Comparison of ENCODE assay signal across 21 cellular contexts in the genomic region with DNA sequence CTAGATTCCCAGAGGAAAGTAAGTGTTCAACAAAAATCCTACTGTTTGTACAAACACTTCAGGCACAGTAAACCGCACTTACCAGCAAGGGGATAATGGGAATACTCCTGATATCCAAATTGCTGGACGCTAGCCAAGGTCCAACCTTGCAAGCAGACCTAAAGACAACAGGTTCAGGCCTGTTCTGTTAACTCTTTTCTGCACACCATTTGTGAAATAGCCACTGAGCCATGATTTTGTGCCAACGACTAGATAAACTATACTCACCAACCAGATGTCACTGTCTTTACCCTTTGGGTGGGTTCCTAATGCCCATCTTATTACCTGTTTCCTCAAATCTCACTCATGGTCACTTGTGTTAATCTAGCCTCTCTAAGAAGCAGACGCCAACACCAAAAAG. TPM values are rescaled to one million over a fixed set of nuclear protein-coding genes. Genes with fewer than 3 reads are reported as not detected.
DNase-seq lines count a peak whose midpoint lies in the region; ATAC-seq and TF ChIP-seq lines count a peak whose summit lies in the region.
"Had no signal": no experiment of that assay in that cellular context is flagged by ENCODE, and none has a peak within 500 bp of the region (broad histone marks: within the 10 kb centered on the region; RNA-seq: fewer than 3 reads in every experiment).

No MANE protein-coding gene starts in this region.

- dilution Hi-C loops in mammary epithelial cell (cut with HindIII; ENCODE audit: low sequenced_read_pairs): no loop called here

- H3K4me1 Mint-ChIP-seq in CD4-positive, alpha-beta T cell (ENCODE audit: low read depth): no peaks in the 10 kb centered on the region

- peaks cover 21% of the 10 kb centered on the region for H3K36me3 Mint-ChIP-seq in CD4-positive, alpha-beta T cell (ENCODE audit: low read depth)

- H3K36me3 ChIP-seq in mammary epithelial cell (ENCODE audit: insufficient read depth, low read length): peaks cover 25% of the 10 kb centered on the region

- no TSS peak for BruUV-seq in mammary epithelial cell (replicated peaks; lab: Mats Ljungman, UMichigan)

- H3K27ac Mint-ChIP-seq in CD4-positive, alpha-beta T cell: peak overlapping the region; percentile 45

- POLR2A ChIA-PET in CD4-positive, alpha-beta T cell (lab: Charles Lee): interaction anchor here (2.0 kb wide), 1 partner anchor 44 kb away, joined by 6 read pairs; a partner anchor contains a TSS

- H3K4me1 ChIP-seq in mammary epithelial cell (ENCODE audit: insufficient read depth, low read length): peaks cover 18% of the 10 kb centered on the region

- H3K4me2 ChIP-seq in mammary epithelial cell (ENCODE audit: insufficient read depth, low read depth, low read length): no peak overlapping the region
- H3K4me2 ChIP-seq: A549 had no signal

- 57% methylated on average over 4 of the region's 4 CpGs for WGBS in mammary epithelial cell (ENCODE audit: low coverage, missing lambda C conversion rate)

- DNase-seq in NCI-H345 (lab: John Stamatoyannopoulos, UW) (peak; percentile 15), NCI-H345 treated with DMSO at 0.1 percent for 48 hours (lab: John Stamatoyannopoulos, UW; ENCODE audit: unreplicated experiment) (no peak), NCI-H1105 (lab: John Stamatoyannopoulos, UW) (peak; percentile 56), mammary epithelial cell (peak; percentile 32), T-helper 9 cell (no peak)
- DNase-seq in CD4-positive, alpha-beta T cell: no peak
- DNase-seq: CD8-positive, alpha-beta memory T cell; DMS79 treated with DMSO at 0.1 percent for 48 hours; H7; NCI-H1092 treated with DMSO at 0.1 percent for 48 hours; NCI-H1694; NCI-H2107; NCI-H446 treated with DMSO at 0.1 percent for 48 hours; PC-3; RPMI8226; SIG-M5; T-helper 1 cell had no signal

- in situ Hi-C loops in mammary epithelial cell (cut with MboI; ENCODE audit: low sequenced_read_pairs in 2 of 2): loop anchor here in 1 of 2 donors (10.0 kb wide), 1 partner anchor 114 kb away; no protein-coding TSS in a partner anchor

- no peaks in the 10 kb centered on the region for H3K9me3 ChIP-seq in CD4-positive, alpha-beta T cell (ENCODE audit: control insufficient read depth, low read length)
- H3K9me3 ChIP-seq in mammary epithelial cell (replicated peaks; ENCODE audit: insufficient read depth, low read length): no peaks in the 10 kb centered on the region
- H3K9me3 ChIP-seq: A549 had no signal

- H3K79me2 ChIP-seq in mammary epithelial cell (ENCODE audit: insufficient read depth, low read length): no peaks in the 10 kb centered on the region

- H3K4me3 ChIP-seq in mammary epithelial cell (replicated peaks in 1 of 3; ENCODE audit: insufficient read depth in 1 of 3, low read depth in 2 of 3, low read length in 3 of 3): no peak overlapping the region
- H3K4me3 ChIP-seq: A549 had no signal

- no peaks in the 10 kb centered on the region for H3K27me3 Mint-ChIP-seq in CD4-positive, alpha-beta T cell
- H3K27me3 Mint-ChIP-seq: CD8-positive, alpha-beta memory T cell had no signal

- H3K4me3 Mint-ChIP-seq in CD4-positive, alpha-beta T cell: no peak overlapping the region
- H3K4me3 Mint-ChIP-seq: CD8-positive, alpha-beta memory T cell had no signal

- CTCF ChIA-PET in CD4-positive, alpha-beta T cell (lab: Charles Lee): interaction anchor here (3.6 kb wide), 1 partner anchor 109 kb away, joined by 12 read pairs; no protein-coding TSS in a partner anchor
- CTCF ChIA-PET in mammary epithelial cell (lab: Charles Lee; ENCODE audit: low non-redundant PET): no interaction called here

- intact Hi-C loops in CD4-positive, alpha-beta T cell (cut with DNase I, micrococcal nuclease): loop anchor here in 1 of 2 experiments (2.0 to 5.0 kb wide), 2 partner anchors 48 to 212 kb away; no protein-coding TSS in a partner anchor
- intact Hi-C loops in mammary epithelial cell (cut with micrococcal nuclease): loop anchor here (5.0 kb wide), 1 partner anchor 273 kb away; no protein-coding TSS in a partner anchor

- no peak for TF ChIP-seq CTCF in CD4-positive, alpha-beta T cell (IDR thresholded peaks at IDR 0.05)
- no peak for TF ChIP-seq CTCF in mammary epithelial cell (conservative IDR thresholded peaks at IDR 0.05 in 1 of 2, IDR thresholded peaks at IDR 0.05 in 1 of 2; ENCODE audit: extremely low read depth in 1 of 2, insufficient read depth in 1 of 2, low read depth in 1 of 2, low read length in 2 of 2)

- ATAC-seq in CD4-positive, alpha-beta T cell (ENCODE audit: poor library complexity): no peak
- ATAC-seq in HG03469 (IDR thresholded peaks at IDR 0.05; ENCODE audit: unreplicated experiment) (no peak), HG03571 (IDR thresholded peaks at IDR 0.05; ENCODE audit: unreplicated experiment) (no peak)
- ATAC-seq: PC-3 had no signal

- H3K27ac ChIP-seq in CD4-positive, alpha-beta T cell (ENCODE audit: low read depth, low read length): no peak overlapping the region
- no peak overlapping the region for H3K27ac ChIP-seq in mammary epithelial cell (ENCODE audit: insufficient read depth, low read depth, low read length)
- H3K27ac ChIP-seq: HL-60 had no signal

- no peaks in the 10 kb centered on the region for H4K20me1 ChIP-seq in mammary epithelial cell (ENCODE audit: insufficient read depth, low read length)

- no peaks in the 10 kb centered on the region for H3K27me3 ChIP-seq in CD4-positive, alpha-beta T cell (ENCODE audit: control insufficient read depth, insufficient read depth, low read length)
- no peaks in the 10 kb centered on the region for H3K27me3 ChIP-seq in mammary epithelial cell (ENCODE audit: insufficient read depth, low read length)

- H3K9me3 Mint-ChIP-seq in CD4-positive, alpha-beta T cell: no peaks in the 10 kb centered on the region
- H3K9me3 Mint-ChIP-seq: CD8-positive, alpha-beta memory T cell had no signal

- no peak overlapping the region for H3K9ac ChIP-seq in mammary epithelial cell (ENCODE audit: insufficient read depth, low read length)

- H2AFZ ChIP-seq in mammary epithelial cell (ENCODE audit: low read depth, low read length): no peak overlapping the region

RNA-seq across cellular contexts. Expression of a gene that starts 43.5 kb away (rescaled TPM):
- 10 to 100 TPM in 1 of 2 experiments, 1 to 10 TPM in 1; 9.7 to 10.8 TPM for total RNA-seq in CD4-positive, alpha-beta T cell
- total RNA-seq in mammary epithelial cell: 10 to 100 TPM; 43.2 to 72.5 TPM
- 21.0 TPM for polyA plus RNA-seq in mammary epithelial cell
- polyA minus RNA-seq in mammary epithelial cell: 10.7 TPM

Comparison
In these comparisons a context has a peak if more than half of its experiments do, and no peak if none do; other contexts are left out.
1. DNase-seq: peak in NCI-H345 (single experiment), NCI-H1105 (single experiment) and mammary epithelial cell (single experiment); none in NCI-H345 treated with DMSO at 0.1 percent for 48 hours (single experiment), CD4-positive, alpha-beta T cell (0 of 10) and T-helper 9 cell (single experiment).